Comparison of ENCODE assay signal across 7 cellular contexts in genomic region chr5:132497488-132497997, GRCh38. TPM values are rescaled to one million over a fixed set of nuclear protein-coding genes. Genes with fewer than 3 reads are reported as not detected.
DNase-seq lines count a peak whose midpoint lies in the region; ATAC-seq and TF ChIP-seq lines count a peak whose summit lies in the region.

No MANE protein-coding gene starts in this region.

- H3K4me1 ChIP-seq in mucosa of rectum (ENCODE audit: control insufficient read depth in 2 of 2, insufficient read depth in 2 of 2, low read length in 2 of 2) = peaks cover 57 to 67% of the 10 kb centered on the region in 2 donors
- no peaks in the 10 kb centered on the region for H3K4me1 ChIP-seq in aorta (ENCODE audit: control insufficient read depth in 1 of 2, insufficient read depth in 2 of 2, low read length in 2 of 2)

- H3K36me3 ChIP-seq in mucosa of rectum (ENCODE audit: control insufficient read depth in 2 of 2, insufficient read depth in 2 of 2, low read length in 2 of 2) = no peaks in the 10 kb centered on the region
- no peaks in the 10 kb centered on the region for H3K36me3 ChIP-seq in aorta (ENCODE audit: control insufficient read depth in 1 of 2, insufficient read depth in 2 of 2, low read length in 1 of 2)

- H3K9me3 ChIP-seq in mucosa of rectum (ENCODE audit: control insufficient read depth in 2 of 2, low read length in 2 of 2) (no peaks in the 10 kb centered on the region), aorta (ENCODE audit: control insufficient read depth, low read length) (no peaks in the 10 kb centered on the region)

- H3K27me3 ChIP-seq in mucosa of rectum (ENCODE audit: control insufficient read depth in 2 of 2, insufficient read depth in 2 of 2, low read length in 2 of 2) (no peaks in the 10 kb centered on the region), aorta (ENCODE audit: control insufficient read depth in 1 of 2, insufficient read depth in 2 of 2, low read length in 1 of 2) (no peaks in the 10 kb centered on the region)

- H3K4me3 ChIP-seq in epithelial cell of esophagus (ENCODE audit: low read length) (no peak overlapping the region), mucosa of rectum (ENCODE audit: low read length in 2 of 2) (peak overlapping the region; percentile 73 to 88), aorta (ENCODE audit: low read length in 2 of 2) (no peak overlapping the region)

- no peak for TF ChIP-seq CTCF in epithelial cell of esophagus (IDR thresholded peaks at IDR 0.05; ENCODE audit: insufficient read depth, low read depth, low read length, missing control alignments)

- peak overlapping the region; percentile 88 to 90 for H3K9ac ChIP-seq in mucosa of rectum (ENCODE audit: low read depth in 1 of 2, low read length in 2 of 2)

- H3K27ac ChIP-seq in mucosa of rectum (ENCODE audit: low read depth in 2 of 2, low read length in 2 of 2) (peak overlapping the region; percentile 97 to 100), aorta (ENCODE audit: low read depth in 1 of 2, low read length in 2 of 2) (peak overlapping the region; percentile 15 to 97)

- ATAC-seq in SK-N-SH treated with all-trans-retinoic acid at 6 μM for 48 hours = peak; percentile 55
- peak; percentile 72 for ATAC-seq in aorta (ENCODE audit: low FRiP score)
- ATAC-seq in HG02763 (IDR thresholded peaks at IDR 0.05; ENCODE audit: unreplicated experiment) = no peak

- intact Hi-C loops in aorta (cut with DNase I) = loop anchor here (10.0 kb wide), 2 partner anchors 233 to 243 kb away; partner anchors contain the start of gene PDLIM4 (in 1 of the 2)

- DNase-seq in H4 (ENCODE audit: low spot score) (peak; percentile 97), epithelial cell of esophagus (ENCODE audit: low read depth) (peak; percentile 64), aorta (peak; percentile 91 to 93), OCI-M2 (lab: John Stamatoyannopoulos, UW; ENCODE audit: unreplicated experiment) (no peak)

- 4 to 9% methylated on average over 6 of the region's 6 CpGs for WGBS in aorta, 2 donors

TF ChIP-seq in SK-N-SH treated with all-trans-retinoic acid at 6 μM for 48 hours, 23 proteins besides CTCF, POLR2A, EP300 and RAD21:
- TF ChIP-seq TOX (CRISPR knock-in tag; IDR thresholded peaks at IDR 0.05; ENCODE audit: borderline replicate concordance) (no peak), BACH2 (CRISPR knock-in tag; IDR thresholded peaks at IDR 0.05; ENCODE audit: borderline replicate concordance) (no peak), ZFP3 (CRISPR knock-in tag; IDR thresholded peaks at IDR 0.05) (no peak), SNAI2 (CRISPR knock-in tag; IDR thresholded peaks at IDR 0.05) (no peak), ARNTL (CRISPR knock-in tag; IDR thresholded peaks at IDR 0.05; ENCODE audit: borderline replicate concordance, low read depth) (no peak), ISL1 (CRISPR knock-in tag; IDR thresholded peaks at IDR 0.05) (no peak), RARB (CRISPR knock-in tag; IDR thresholded peaks at IDR 0.05) (no peak), POU6F1 (CRISPR knock-in tag; IDR thresholded peaks at IDR 0.05; ENCODE audit: borderline replicate concordance, low read depth) (no peak), PATZ1 (CRISPR knock-in tag; IDR thresholded peaks at IDR 0.05; ENCODE audit: borderline replicate concordance) (peak; percentile 47; the same call in 1 of the 2 replicates), ZNF70 (CRISPR knock-in tag; IDR thresholded peaks at IDR 0.05) (no peak), ZC3H10 (CRISPR knock-in tag; IDR thresholded peaks at IDR 0.05) (0 out of 2 replicates have a peak, but pooled peaks have one; percentile 18), ZFP30 (CRISPR knock-in tag; IDR thresholded peaks at IDR 0.05) (peak; percentile 47; the same call in 1 of the 2 replicates)

RNA-seq across cellular contexts. Expression of gene IRF1, which starts 7.0 kb away (rescaled TPM):
- 14.3 and 30.2 TPM in 2 replicates for total RNA-seq in H4 (2014; rRNA removed; shearing (Covaris generic))
- 10 to 100 TPM; 26.8 to 36.1 TPM for total RNA-seq in aorta
- 10 to 100 TPM; 12.9 to 13.1 TPM for polyA plus RNA-seq in aorta

RNA-seq across cellular contexts. Expression of gene IL5, which starts 45.8 kb away (rescaled TPM):
- not detected in 2 replicates for total RNA-seq in H4 (2014; rRNA removed; shearing (Covaris generic))
- not detected for total RNA-seq in aorta
- polyA plus RNA-seq in aorta = not detected

RNA-seq across cellular contexts. Expression of gene RAD50, which starts 59.2 kb away (rescaled TPM):
- 23.2 and 24.8 TPM in 2 replicates for total RNA-seq in H4 (2014; rRNA removed; shearing (Covaris generic))
- 10 to 100 TPM; 29.9 to 36.3 TPM for total RNA-seq in aorta
- 1 to 10 TPM; 6.1 to 9.7 TPM for polyA plus RNA-seq in aorta

Comparison
In these comparisons a context has a peak if more than half of its experiments do, and no peak if none do; other contexts are left out.
1. H3K4me3 ChIP-seq: peak in mucosa of rectum (2 of 2); none in epithelial cell of esophagus (single experiment) and aorta (0 of 2).